ENCODE assay signal across 22 cellular contexts in the genomic region with DNA sequence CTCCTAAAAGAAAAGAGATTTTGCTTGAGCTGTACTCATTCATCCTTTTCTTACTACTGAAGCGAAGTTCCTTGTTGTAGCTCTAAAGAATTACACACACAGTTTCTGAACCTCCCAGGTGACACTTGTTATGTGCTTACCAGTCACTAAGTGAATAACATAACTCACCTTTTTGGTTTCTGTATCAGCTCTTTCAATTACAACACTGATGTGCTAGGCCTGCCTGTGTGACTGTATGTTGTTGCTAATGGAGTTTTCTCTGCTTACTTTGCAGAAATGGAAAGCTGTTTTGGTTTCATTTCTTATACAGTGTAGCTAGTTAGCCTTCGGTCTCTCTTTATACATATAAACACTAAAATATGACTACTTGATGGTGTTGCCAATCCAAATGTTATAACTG.
DNase-seq lines count a peak whose midpoint lies in the region; ATAC-seq and TF ChIP-seq lines count a peak whose summit lies in the region.
"Had no signal": no experiment of that assay in that cellular context is flagged by ENCODE, and none has a peak within 500 bp of the region (broad histone marks: within the 10 kb centered on the region; RNA-seq: fewer than 3 reads in every experiment).

No MANE protein-coding gene starts in this region.

- H3K27ac Mint-ChIP-seq in activated CD8-positive, alpha-beta T cell treated with anti-CD3 and anti-CD28 coated beads for 36 hours, result no peak overlapping the region
- H3K27ac Mint-ChIP-seq: activated CD8-positive, alpha-beta memory T cell treated with anti-CD3 and anti-CD28 coated beads, Interleukin-2, amount 10 ng/mL, durations not matched to agents 7 days and 5 days; activated naive CD4-positive, alpha-beta T cell treated with anti-CD3 and anti-CD28 coated beads, Interleukin-2, amount 50 U/mL, for 72 hours; B cell; naive thymus-derived CD8-positive, alpha-beta T cell; stimulated activated naive CD8-positive, alpha-beta T cell treated with anti-CD3 and anti-CD28 coated beads, Interleukin-15, amount 100 ng/mL, for 72 hours had no signal

- no peak overlapping the region for H3K4me3 ChIP-seq in brain microvascular endothelial cell (ENCODE audit: low read depth, low read length)
- H3K4me3 ChIP-seq: GM23248, K562, sigmoid colon, SJSA1 had no signal

- H3K27ac ChIP-seq in brain microvascular endothelial cell, result peak overlapping the region; percentile 27
- H3K27ac ChIP-seq: GM23248, sigmoid colon, SJSA1 had no signal

- H3K4me1 Mint-ChIP-seq in activated CD8-positive, alpha-beta T cell treated with anti-CD3 and anti-CD28 coated beads for 36 hours (ENCODE audit: low read depth), result no peaks in the 10 kb centered on the region
- H3K4me1 Mint-ChIP-seq: activated CD8-positive, alpha-beta memory T cell treated with anti-CD3 and anti-CD28 coated beads, Interleukin-2, amount 10 ng/mL, durations not matched to agents 7 days and 5 days; B cell; naive thymus-derived CD8-positive, alpha-beta T cell; stimulated activated naive CD8-positive, alpha-beta T cell treated with anti-CD3 and anti-CD28 coated beads, Interleukin-15, amount 100 ng/mL, for 72 hours had no signal

- no peaks in the 10 kb centered on the region for H3K36me3 Mint-ChIP-seq in activated CD8-positive, alpha-beta T cell treated with anti-CD3 and anti-CD28 coated beads for 36 hours (ENCODE audit: low read depth)
- H3K36me3 Mint-ChIP-seq: activated CD8-positive, alpha-beta memory T cell treated with anti-CD3 and anti-CD28 coated beads, Interleukin-2, amount 10 ng/mL, durations not matched to agents 7 days and 5 days; activated naive CD4-positive, alpha-beta T cell treated with anti-CD3 and anti-CD28 coated beads, Interleukin-2, amount 50 U/mL, for 72 hours had no signal

- DNase-seq in GM20000 (ENCODE audit: low spot score) (peak; percentile 8), brain microvascular endothelial cell (no peak), germinal center (ENCODE audit: low spot score) (no peak), activated gamma-delta T cell treated with Interleukin-2 at 50 U/mL for 16 hours (no peak), NCI-H2171 (lab: John Stamatoyannopoulos, UW) (no peak)
- no peak for DNase-seq in activated CD8-positive, alpha-beta T cell treated with anti-CD3 and anti-CD28 coated beads for 36 hours
- DNase-seq: activated CD8-positive, alpha-beta memory T cell treated with anti-CD3 and anti-CD28 coated beads, Interleukin-2, amount 10 ng/mL, durations not matched to agents 7 days and 5 days; central memory CD4-positive, alpha-beta T cell; DMS53; GM23248; naive thymus-derived CD8-positive, alpha-beta T cell; NCI-H1694 treated with DMSO at 0.1 percent for 48 hours; NCI-H526; sigmoid colon; stimulated activated naive CD8-positive, alpha-beta T cell treated with anti-CD3 and anti-CD28 coated beads, Interleukin-15, amount 100 ng/mL, for 72 hours had no signal

- ATAC-seq in GM18502 (IDR thresholded peaks at IDR 0.05; ENCODE audit: poor library complexity, unreplicated experiment), result peak; percentile 62
- ATAC-seq in HG03097 (IDR thresholded peaks at IDR 0.05; ENCODE audit: low FRiP score, unreplicated experiment), result peak; percentile 62
- ATAC-seq in activated CD8-positive, alpha-beta T cell treated with anti-CD3 and anti-CD28 coated beads for 36 hours, result no peak
- ATAC-seq: activated CD8-positive, alpha-beta memory T cell treated with anti-CD3 and anti-CD28 coated beads, Interleukin-2, amount 10 ng/mL, durations not matched to agents 7 days and 5 days; activated naive CD4-positive, alpha-beta T cell treated with anti-CD3 and anti-CD28 coated beads, Interleukin-2, amount 50 U/mL, for 72 hours; K562; left lobe of liver; naive thymus-derived CD8-positive, alpha-beta T cell; stimulated activated naive CD8-positive, alpha-beta T cell treated with anti-CD3 and anti-CD28 coated beads, Interleukin-15, amount 100 ng/mL, for 72 hours had no signal

- H3K27me3 Mint-ChIP-seq in activated CD8-positive, alpha-beta T cell treated with anti-CD3 and anti-CD28 coated beads for 36 hours, result no peaks in the 10 kb centered on the region
- H3K27me3 Mint-ChIP-seq: activated CD8-positive, alpha-beta memory T cell treated with anti-CD3 and anti-CD28 coated beads, Interleukin-2, amount 10 ng/mL, durations not matched to agents 7 days and 5 days; B cell; naive thymus-derived CD8-positive, alpha-beta T cell; stimulated activated naive CD8-positive, alpha-beta T cell treated with anti-CD3 and anti-CD28 coated beads, Interleukin-15, amount 100 ng/mL, for 72 hours had no signal

- H3K9me3 Mint-ChIP-seq in activated CD8-positive, alpha-beta T cell treated with anti-CD3 and anti-CD28 coated beads for 36 hours, result peaks cover 7% of the 10 kb centered on the region

- H3K4me3 Mint-ChIP-seq in activated CD8-positive, alpha-beta T cell treated with anti-CD3 and anti-CD28 coated beads for 36 hours, result no peak overlapping the region
- H3K4me3 Mint-ChIP-seq: activated CD8-positive, alpha-beta memory T cell treated with anti-CD3 and anti-CD28 coated beads, Interleukin-2, amount 10 ng/mL, durations not matched to agents 7 days and 5 days; B cell; naive thymus-derived CD8-positive, alpha-beta T cell; stimulated activated naive CD8-positive, alpha-beta T cell treated with anti-CD3 and anti-CD28 coated beads, Interleukin-15, amount 100 ng/mL, for 72 hours had no signal

- in situ Hi-C loops in brain microvascular endothelial cell (cut with HindIII; ENCODE audit: low pct_ligation_motif_present, low sequenced_read_pairs), result no loop called here

- POLR2A ChIA-PET in activated CD8-positive, alpha-beta T cell treated with anti-CD3 and anti-CD28 coated beads for 36 hours (lab: Charles Lee), result no interaction called here

- no peaks in the 10 kb centered on the region for H3K36me3 ChIP-seq in brain microvascular endothelial cell (replicated peaks)
- H3K36me3 ChIP-seq: sigmoid colon, SJSA1 had no signal

- no peaks in the 10 kb centered on the region for H3K27me3 ChIP-seq in brain microvascular endothelial cell (replicated peaks)
- H3K27me3 ChIP-seq: sigmoid colon, SJSA1 had no signal

- TF ChIP-seq CTCF in GM20000 (IDR thresholded peaks at IDR 0.05; ENCODE audit: extremely low read depth, missing control alignments), result no peak
- TF ChIP-seq CTCF in brain microvascular endothelial cell (IDR thresholded peaks at IDR 0.05; ENCODE audit: low read depth, low read length, missing control alignments), result no peak
- no peak for TF ChIP-seq CTCF in activated CD8-positive, alpha-beta T cell treated with anti-CD3 and anti-CD28 coated beads for 36 hours (IDR thresholded peaks at IDR 0.05)

- intact Hi-C loops in activated CD8-positive, alpha-beta T cell treated with anti-CD3 and anti-CD28 coated beads for 36 hours (cut with micrococcal nuclease), result no loop called here

- CTCF ChIA-PET in activated CD8-positive, alpha-beta T cell treated with anti-CD3 and anti-CD28 coated beads for 36 hours (lab: Charles Lee), result no interaction called here
